Comparison of ENCODE assay signal across 23 cellular contexts in genomic region chr5:178355662-178356061, GRCh38.
"Had no signal": no experiment of that assay in that cellular context is flagged by ENCODE, and none has a peak within 500 bp of the region (broad histone marks: within the 10 kb centered on the region; RNA-seq: fewer than 3 reads in every experiment).

No MANE protein-coding gene starts in this region.

- H3K36me3 ChIP-seq: heart right ventricle, left lung, tibial artery, vagina had no signal

- H3K9me3 ChIP-seq: heart right ventricle, left lung, tibial artery, vagina had no signal

- H3K27ac ChIP-seq: coronary artery, epithelial cell of prostate, heart right ventricle, left lung, skin epidermis, tibial artery, vagina had no signal

- H3K4me3 ChIP-seq: coronary artery, left lung, skin epidermis, tibial artery, vagina had no signal

- H3K4me3 Mint-ChIP-seq: activated naive CD8-positive, alpha-beta T cell; stimulated activated naive B cell treated with anti-CD40 and anti-IgM and Interleukin-4, amounts not matched to agents 10 μg/mL and 1 μg/mL and 100 μg/mL, for 72 hours had no signal

- ATAC-seq: naive thymus-derived CD4-positive, alpha-beta T cell; stimulated activated naive B cell treated with anti-CD40 and anti-IgM and Interleukin-4, amounts not matched to agents 10 μg/mL and 1 μg/mL and 100 μg/mL, for 72 hours had no signal

- H3K27ac Mint-ChIP-seq: activated naive CD8-positive, alpha-beta T cell; naive thymus-derived CD4-positive, alpha-beta T cell; progenitor cell of endocrine pancreas; stimulated activated naive B cell treated with anti-CD40 and anti-IgM and Interleukin-4, amounts not matched to agents 10 μg/mL and 1 μg/mL and 100 μg/mL, for 72 hours had no signal

- H3K27me3 ChIP-seq: vagina had no signal

- H3K36me3 Mint-ChIP-seq: activated naive CD8-positive, alpha-beta T cell; naive thymus-derived CD4-positive, alpha-beta T cell; stimulated activated naive B cell treated with anti-CD40 and anti-IgM and Interleukin-4, amounts not matched to agents 10 μg/mL and 1 μg/mL and 100 μg/mL, for 72 hours; WTC11 had no signal

- DNase-seq: activated CD4-positive, alpha-beta T cell treated with anti-CD3 and anti-CD28 coated beads for 4 hours; activated CD8-positive, alpha-beta memory T cell treated with anti-CD3 and anti-CD28 coated beads, Interleukin-2, amount 50 U/mL, for 48 hours; activated gamma-delta T cell treated with Interleukin-2 at 50 U/mL for 16 hours; amniotic stem cell; central memory CD4-positive, alpha-beta T cell; effector CD4-positive, alpha-beta T cell; heart right ventricle; left lung; mammary epithelial cell; naive thymus-derived CD4-positive, alpha-beta T cell; right cardiac atrium; stimulated activated CD4-positive, alpha-beta T cell treated with anti-CD3 and anti-CD28 coated beads, Interleukin-15, amount 100 ng/mL, for 24 hours; stimulated activated CD4-positive, alpha-beta T cell treated with anti-CD3 and anti-CD28 coated beads, Interleukin-4, amount 100 ng/mL, for 1 hour; stimulated activated naive B cell treated with anti-CD40 and anti-IgM and Interleukin-4, amounts not matched to agents 10 μg/mL and 1 μg/mL and 100 μg/mL, for 72 hours; T-helper 2 cell; tibial artery had no signal
